ENCODE assay signal across 19 cellular contexts in the genomic region with DNA sequence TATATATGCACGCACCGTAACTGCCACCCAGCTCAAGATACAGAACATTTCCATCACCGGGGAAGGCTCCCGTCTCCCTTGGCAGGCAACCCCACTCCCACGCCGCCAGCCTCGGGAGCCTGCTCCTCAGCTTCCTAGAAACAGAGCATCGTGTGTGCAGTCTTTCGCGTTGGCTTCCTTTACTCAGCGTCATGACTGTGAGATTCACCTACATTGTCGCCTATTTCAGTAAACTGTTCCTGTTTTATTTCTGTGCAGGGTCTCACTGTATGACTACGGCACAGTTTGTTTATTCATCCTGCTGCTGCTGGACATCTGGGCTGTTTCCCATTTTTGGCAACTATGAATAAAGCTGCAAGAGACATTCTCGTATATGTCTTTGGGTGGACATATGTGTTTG.
A peak's percentile ranks its signal among the peaks of the same experiment; 100 is the strongest.
DNase-seq lines count a peak whose midpoint lies in the region; ATAC-seq and TF ChIP-seq lines count a peak whose summit lies in the region.
"Had no signal": no experiment of that assay in that cellular context is flagged by ENCODE, and none has a peak within 500 bp of the region (broad histone marks: within the 10 kb centered on the region; RNA-seq: fewer than 3 reads in every experiment).

No MANE protein-coding gene starts in this region.

- CTCF ChIA-PET in activated naive CD4-positive, alpha-beta T cell treated with anti-CD3 and anti-CD28 coated beads, Interleukin-2, amount 10 ng/mL, durations not matched to agents 7 days and 5 days (lab: Charles Lee), result interaction anchor here (1.0 to 1.9 kb wide), 4 partner anchors 9 to 185 kb away, joined by 3 to 4 read pairs (median 3); no protein-coding TSS in a partner anchor

- no peaks in the 10 kb centered on the region for H3K9me3 ChIP-seq in testis
- H3K9me3 ChIP-seq: SJCRH30, upper lobe of left lung had no signal

- peaks cover 9% of the 10 kb centered on the region for H3K4me1 Mint-ChIP-seq in activated naive CD4-positive, alpha-beta T cell treated with anti-CD3 and anti-CD28 coated beads, Interleukin-2, amount 10 ng/mL, durations not matched to agents 7 days and 5 days
- H3K4me1 Mint-ChIP-seq in natural killer cell, result peaks cover 13 to 33% of the 10 kb centered on the region in 2 donors

- no peak for ATAC-seq in activated naive CD4-positive, alpha-beta T cell treated with anti-CD3 and anti-CD28 coated beads, Interleukin-2, amount 50 U/mL, for 72 hours
- ATAC-seq in natural killer cell, result no peak
- no peak for ATAC-seq in SK-N-SH treated with all-trans-retinoic acid at 6 μM for 48 hours
- ATAC-seq: HCT116, left lobe of liver, PC-3 had no signal

- H3K4me1 ChIP-seq in testis, result peaks cover 30% of the 10 kb centered on the region

- H3K36me3 ChIP-seq in testis (ENCODE audit: low read depth, missing control alignments), result no peaks in the 10 kb centered on the region

- no peak overlapping the region for H3K4me3 Mint-ChIP-seq in activated naive CD4-positive, alpha-beta T cell treated with anti-CD3 and anti-CD28 coated beads, Interleukin-2, amount 10 ng/mL, durations not matched to agents 7 days and 5 days
- H3K4me3 Mint-ChIP-seq in natural killer cell, result no peak overlapping the region
- H3K4me3 Mint-ChIP-seq: activated naive CD4-positive, alpha-beta T cell treated with anti-CD3 and anti-CD28 coated beads for 36 hours had no signal

- peaks cover 55% of the 10 kb centered on the region for H3K36me3 Mint-ChIP-seq in activated naive CD4-positive, alpha-beta T cell treated with anti-CD3 and anti-CD28 coated beads, Interleukin-2, amount 10 ng/mL, durations not matched to agents 7 days and 5 days
- H3K36me3 Mint-ChIP-seq in activated naive CD4-positive, alpha-beta T cell treated with anti-CD3 and anti-CD28 coated beads, Interleukin-2, amount 50 U/mL, for 72 hours, result peaks cover 4 to 6% of the 10 kb centered on the region in 2 donors
- peaks cover 9% of the 10 kb centered on the region for H3K36me3 Mint-ChIP-seq in natural killer cell

- DNase-seq in activated naive CD4-positive, alpha-beta T cell treated with anti-CD3 and anti-CD28 coated beads, Interleukin-2, amount 10 ng/mL, durations not matched to agents 7 days and 5 days, result no peak
- no peak for DNase-seq in activated naive CD4-positive, alpha-beta T cell treated with anti-CD3 and anti-CD28 coated beads, Interleukin-2, amount 50 U/mL, for 72 hours (ENCODE audit: low spot score in 2 of 2)
- DNase-seq in choroid plexus epithelial cell (ENCODE audit: low read depth) (peak; percentile 48), natural killer cell (no peak), testis (peak; percentile 67), kidney tubule cell (ENCODE audit: low spot score) (no peak)
- DNase-seq in stimulated activated CD4-positive, alpha-beta T cell treated with anti-CD3 and anti-CD28 coated beads, Interleukin-4, amount 100 ng/mL, for 1 hour, result no peak
- DNase-seq: activated CD4-positive, CD25-positive, alpha-beta regulatory T cell treated with anti-CD3 and anti-CD28 coated beads, Interleukin-2, amount 50 U/mL, for 72 hours; activated naive CD4-positive, alpha-beta T cell treated with anti-CD3 and anti-CD28 coated beads for 36 hours; Karpas-422; NCI-H748 treated with DMSO at 0.1 percent for 48 hours; PC-3; SJCRH30; stimulated activated naive CD4-positive, alpha-beta T cell treated with Interleukin-2 at 50 U/mL for 16 hours; upper lobe of left lung had no signal

- 39 to 76% methylated on average over 9 to 14 of the region's 14 CpGs for WGBS in testis, 2 donors

- H3K27ac Mint-ChIP-seq in activated naive CD4-positive, alpha-beta T cell treated with anti-CD3 and anti-CD28 coated beads, Interleukin-2, amount 10 ng/mL, durations not matched to agents 7 days and 5 days, result peak overlapping the region; percentile 9
- peak overlapping the region in 1 of 2 donors; percentile 36 for H3K27ac Mint-ChIP-seq in activated naive CD4-positive, alpha-beta T cell treated with anti-CD3 and anti-CD28 coated beads, Interleukin-2, amount 50 U/mL, for 72 hours
- peak overlapping the region; percentile 62 to 70 for H3K27ac Mint-ChIP-seq in natural killer cell
- H3K27ac Mint-ChIP-seq: progenitor cell of endocrine pancreas had no signal

- no peak overlapping the region for H3K27ac ChIP-seq in testis
- H3K27ac ChIP-seq: SJCRH30, upper lobe of left lung had no signal

- TF ChIP-seq CTCF in choroid plexus epithelial cell (conservative IDR thresholded peaks at IDR 0.05; ENCODE audit: low read depth, low read length) (no peak), natural killer cell (IDR thresholded peaks at IDR 0.05) (no peak), testis (IDR thresholded peaks at IDR 0.05) (no peak)

- TF ChIP-seq POLR2A in testis (IDR thresholded peaks at IDR 0.05), result no peak

- intact Hi-C loops in natural killer cell (cut with micrococcal nuclease) (no loop called here), testis (cut with DNase I; ENCODE audit: low total_unique reads) (no loop called here)

- H3K9me3 Mint-ChIP-seq in activated naive CD4-positive, alpha-beta T cell treated with anti-CD3 and anti-CD28 coated beads, Interleukin-2, amount 10 ng/mL, durations not matched to agents 7 days and 5 days, result no peaks in the 10 kb centered on the region
- peaks cover 0 to 3% of the 10 kb centered on the region in 2 donors for H3K9me3 Mint-ChIP-seq in activated naive CD4-positive, alpha-beta T cell treated with anti-CD3 and anti-CD28 coated beads, Interleukin-2, amount 50 U/mL, for 72 hours
- peaks cover 0 to 4% of the 10 kb centered on the region in 2 donors for H3K9me3 Mint-ChIP-seq in natural killer cell
- H3K9me3 Mint-ChIP-seq: activated naive CD4-positive, alpha-beta T cell treated with anti-CD3 and anti-CD28 coated beads for 36 hours had no signal

- H3K27me3 Mint-ChIP-seq in activated naive CD4-positive, alpha-beta T cell treated with anti-CD3 and anti-CD28 coated beads, Interleukin-2, amount 10 ng/mL, durations not matched to agents 7 days and 5 days, result no peaks in the 10 kb centered on the region
- no peaks in the 10 kb centered on the region for H3K27me3 Mint-ChIP-seq in natural killer cell (ENCODE audit: low read depth in 2 of 2)
- H3K27me3 Mint-ChIP-seq: progenitor cell of endocrine pancreas had no signal

- no peaks in the 10 kb centered on the region for H3K27me3 ChIP-seq in testis
- H3K27me3 ChIP-seq: SJCRH30, upper lobe of left lung had no signal

- no peak overlapping the region for H3K4me3 ChIP-seq in choroid plexus epithelial cell (ENCODE audit: low read depth, low read length)
- no peak overlapping the region for H3K4me3 ChIP-seq in testis
- H3K4me3 ChIP-seq: SJCRH30, upper lobe of left lung had no signal

TF ChIP-seq in SK-N-SH treated with all-trans-retinoic acid at 6 μM for 48 hours, 23 proteins besides CTCF, POLR2A, EP300 and RAD21:
- TF ChIP-seq, protein P1, sequence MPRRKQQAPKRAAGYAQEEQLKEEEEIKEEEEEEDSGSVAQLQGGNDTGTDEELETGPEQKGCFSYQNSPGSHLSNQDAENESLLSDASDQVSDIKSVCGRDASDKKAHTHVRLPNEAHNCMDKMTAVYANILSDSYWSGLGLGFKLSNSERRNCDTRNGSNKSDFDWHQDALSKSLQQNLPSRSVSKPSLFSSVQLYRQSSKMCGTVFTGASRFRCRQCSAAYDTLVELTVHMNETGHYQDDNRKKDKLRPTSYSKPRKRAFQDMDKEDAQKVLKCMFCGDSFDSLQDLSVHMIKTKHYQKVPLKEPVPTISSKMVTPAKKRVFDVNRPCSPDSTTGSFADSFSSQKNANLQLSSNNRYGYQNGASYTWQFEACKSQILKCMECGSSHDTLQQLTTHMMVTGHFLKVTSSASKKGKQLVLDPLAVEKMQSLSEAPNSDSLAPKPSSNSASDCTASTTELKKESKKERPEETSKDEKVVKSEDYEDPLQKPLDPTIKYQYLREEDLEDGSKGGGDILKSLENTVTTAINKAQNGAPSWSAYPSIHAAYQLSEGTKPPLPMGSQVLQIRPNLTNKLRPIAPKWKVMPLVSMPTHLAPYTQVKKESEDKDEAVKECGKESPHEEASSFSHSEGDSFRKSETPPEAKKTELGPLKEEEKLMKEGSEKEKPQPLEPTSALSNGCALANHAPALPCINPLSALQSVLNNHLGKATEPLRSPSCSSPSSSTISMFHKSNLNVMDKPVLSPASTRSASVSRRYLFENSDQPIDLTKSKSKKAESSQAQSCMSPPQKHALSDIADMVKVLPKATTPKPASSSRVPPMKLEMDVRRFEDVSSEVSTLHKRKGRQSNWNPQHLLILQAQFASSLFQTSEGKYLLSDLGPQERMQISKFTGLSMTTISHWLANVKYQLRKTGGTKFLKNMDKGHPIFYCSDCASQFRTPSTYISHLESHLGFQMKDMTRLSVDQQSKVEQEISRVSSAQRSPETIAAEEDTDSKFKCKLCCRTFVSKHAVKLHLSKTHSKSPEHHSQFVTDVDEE (CRISPR knock-in tag; IDR thresholded peaks at IDR 0.05), result no peak
- TF ChIP-seq CSDC2 (CRISPR knock-in tag; IDR thresholded peaks at IDR 0.05) (no peak), RARB (CRISPR knock-in tag; IDR thresholded peaks at IDR 0.05) (no peak), GLIS3 (CRISPR knock-in tag; IDR thresholded peaks at IDR 0.05) (no peak), ZNF8 (CRISPR knock-in tag; IDR thresholded peaks at IDR 0.05) (no peak), ISL1 (CRISPR knock-in tag; IDR thresholded peaks at IDR 0.05) (no peak), SNAI2 (CRISPR knock-in tag; IDR thresholded peaks at IDR 0.05) (no peak), ARNTL (CRISPR knock-in tag; IDR thresholded peaks at IDR 0.05; ENCODE audit: borderline replicate concordance, low read depth) (no peak), ZNF565 (CRISPR knock-in tag; conservative IDR thresholded peaks at IDR 0.05; ENCODE audit: low read depth) (no peak), BACH2 (CRISPR knock-in tag; IDR thresholded peaks at IDR 0.05; ENCODE audit: borderline replicate concordance) (no peak)
- TF ChIP-seq, protein P2, sequence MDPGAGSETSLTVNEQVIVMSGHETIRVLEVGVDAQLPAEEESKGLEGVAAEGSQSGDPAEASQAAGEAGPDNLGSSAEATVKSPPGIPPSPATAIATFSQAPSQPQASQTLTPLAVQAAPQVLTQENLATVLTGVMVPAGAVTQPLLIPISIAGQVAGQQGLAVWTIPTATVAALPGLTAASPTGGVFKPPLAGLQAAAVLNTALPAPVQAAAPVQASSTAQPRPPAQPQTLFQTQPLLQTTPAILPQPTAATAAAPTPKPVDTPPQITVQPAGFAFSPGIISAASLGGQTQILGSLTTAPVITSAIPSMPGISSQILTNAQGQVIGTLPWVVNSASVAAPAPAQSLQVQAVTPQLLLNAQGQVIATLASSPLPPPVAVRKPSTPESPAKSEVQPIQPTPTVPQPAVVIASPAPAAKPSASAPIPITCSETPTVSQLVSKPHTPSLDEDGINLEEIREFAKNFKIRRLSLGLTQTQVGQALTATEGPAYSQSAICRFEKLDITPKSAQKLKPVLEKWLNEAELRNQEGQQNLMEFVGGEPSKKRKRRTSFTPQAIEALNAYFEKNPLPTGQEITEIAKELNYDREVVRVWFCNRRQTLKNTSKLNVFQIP (CRISPR knock-in tag; IDR thresholded peaks at IDR 0.05; ENCODE audit: borderline replicate concordance, low read depth), result no peak

Comparison
In these comparisons a context has a peak if more than half of its experiments do, and no peak if none do; other contexts are left out.
1. DNase-seq: peak in choroid plexus epithelial cell (single experiment) and testis (single experiment); none in activated naive CD4-positive, alpha-beta T cell treated with anti-CD3 and anti-CD28 coated beads, Interleukin-2, amount 10 ng/mL, durations not matched to agents 7 days and 5 days (single experiment), activated naive CD4-positive, alpha-beta T cell treated with anti-CD3 and anti-CD28 coated beads, Interleukin-2, amount 50 U/mL, for 72 hours (0 of 2), natural killer cell (single experiment), stimulated activated CD4-positive, alpha-beta T cell treated with anti-CD3 and anti-CD28 coated beads, Interleukin-4, amount 100 ng/mL, for 1 hour (single experiment) and kidney tubule cell (single experiment).